19 cellular contexts compared by ENCODE assay signal in genomic region chr12:132003846-132004245, GRCh38. TPM values are rescaled to one million over a fixed set of nuclear protein-coding genes. Genes with fewer than 3 reads are reported as not detected.
DNase-seq lines count a peak whose midpoint lies in the region; ATAC-seq and TF ChIP-seq lines count a peak whose summit lies in the region.
"Had no signal": no experiment of that assay in that cellular context is flagged by ENCODE, and none has a peak within 500 bp of the region (broad histone marks: within the 10 kb centered on the region; RNA-seq: fewer than 3 reads in every experiment).

No MANE protein-coding gene starts in this region.

- TF ChIP-seq CTCF in prostate gland (IDR thresholded peaks at IDR 0.05) (no peak), glutamatergic neuron (IDR thresholded peaks at IDR 0.05; ENCODE audit: partially characterized antibody, unreplicated experiment) (no peak)

- peak; percentile 79 for DNase-seq in HCEC 1CT
- peak; percentile 81 for DNase-seq in astrocyte of the hippocampus (ENCODE audit: low read depth, low spot score)
- DNase-seq in glomerular visceral epithelial cell (ENCODE audit: extremely low spot score): peak; percentile 36
- no peak for DNase-seq in activated T-cell treated with anti-CD3 and anti-CD28 coated beads, Interleukin-2, amount 50 U/mL, for 72 hours
- no peak for DNase-seq in prostate gland (ENCODE audit: low spot score)
- DNase-seq in glutamatergic neuron: no peak
- DNase-seq: activated CD4-positive, CD25-positive, alpha-beta regulatory T cell; activated CD8-positive, alpha-beta memory T cell treated with anti-CD3 and anti-CD28 coated beads, Interleukin-2, amount 10 ng/mL, durations not matched to agents 7 days and 5 days; Caco-2; endodermal cell; left cardiac atrium; MV-4-11; NCI-H82; posterior cingulate gyrus; RPMI8226; stimulated activated CD4-positive, alpha-beta T cell treated with anti-CD3 and anti-CD28 coated beads, Interleukin-15, amount 100 ng/mL, for 24 hours; T-helper 1 cell had no signal

- H3K9me3 ChIP-seq in prostate gland: no peaks in the 10 kb centered on the region
- H3K9me3 ChIP-seq: Caco-2 had no signal

- no peaks in the 10 kb centered on the region for H3K9me3 Mint-ChIP-seq in activated T-cell treated with anti-CD3 and anti-CD28 coated beads, Interleukin-2, amount 50 U/mL, for 72 hours
- H3K9me3 Mint-ChIP-seq in glutamatergic neuron (ENCODE audit: unreplicated experiment): no peaks in the 10 kb centered on the region
- H3K9me3 Mint-ChIP-seq: endodermal cell had no signal

- H3K36me3 Mint-ChIP-seq in activated T-cell treated with anti-CD3 and anti-CD28 coated beads, Interleukin-2, amount 50 U/mL, for 72 hours (ENCODE audit: insufficient read depth in 2 of 2): peaks cover 6 to 15% of the 10 kb centered on the region in 2 donors
- H3K36me3 Mint-ChIP-seq in glutamatergic neuron (ENCODE audit: unreplicated experiment): peaks cover 4% of the 10 kb centered on the region

- no peak for ATAC-seq in activated T-cell treated with anti-CD3 and anti-CD28 coated beads, Interleukin-2, amount 50 U/mL, for 72 hours (replicated peaks in 1 of 2)
- ATAC-seq in GM19395 (IDR thresholded peaks at IDR 0.05; ENCODE audit: unreplicated experiment): no peak
- ATAC-seq: activated CD8-positive, alpha-beta memory T cell treated with anti-CD3 and anti-CD28 coated beads, Interleukin-2, amount 10 ng/mL, durations not matched to agents 7 days and 5 days; left cardiac atrium had no signal

- H3K27me3 Mint-ChIP-seq in activated T-cell treated with anti-CD3 and anti-CD28 coated beads, Interleukin-2, amount 50 U/mL, for 72 hours (ENCODE audit: low read depth): no peaks in the 10 kb centered on the region
- peaks cover 2% of the 10 kb centered on the region for H3K27me3 Mint-ChIP-seq in glutamatergic neuron (ENCODE audit: unreplicated experiment)
- H3K27me3 Mint-ChIP-seq: activated CD8-positive, alpha-beta memory T cell treated with anti-CD3 and anti-CD28 coated beads, Interleukin-2, amount 10 ng/mL, durations not matched to agents 7 days and 5 days had no signal

- 75% methylated on average over 1 of the region's 1 CpG for WGBS in prostate gland

- no peak overlapping the region for H3K4me3 ChIP-seq in prostate gland
- H3K4me3 ChIP-seq: hepatocyte had no signal

- H3K4me1 ChIP-seq in prostate gland (replicated peaks): no peaks in the 10 kb centered on the region
- H3K4me1 ChIP-seq: Caco-2 had no signal

- intact Hi-C loops in prostate gland (cut with DNase I): loop anchor here (5.0 to 10.0 kb wide), 2 partner anchors 152 to 399 kb away; no protein-coding TSS in a partner anchor

- H3K36me3 ChIP-seq in prostate gland: peaks cover 11 to 14% of the 10 kb centered on the region in 2 donors

- no peak overlapping the region for H3K27ac Mint-ChIP-seq in activated T-cell treated with anti-CD3 and anti-CD28 coated beads, Interleukin-2, amount 50 U/mL, for 72 hours
- no peak overlapping the region for H3K27ac Mint-ChIP-seq in glutamatergic neuron (ENCODE audit: unreplicated experiment)
- H3K27ac Mint-ChIP-seq: activated CD8-positive, alpha-beta memory T cell treated with anti-CD3 and anti-CD28 coated beads, Interleukin-2, amount 10 ng/mL, durations not matched to agents 7 days and 5 days; endodermal cell had no signal

- TF ChIP-seq POLR2A in prostate gland (IDR thresholded peaks at IDR 0.05): no peak

- no peak overlapping the region for H3K27ac ChIP-seq in prostate gland
- H3K27ac ChIP-seq: hepatocyte had no signal

- no peaks in the 10 kb centered on the region for H3K27me3 ChIP-seq in prostate gland (replicated peaks; ENCODE audit: insufficient read depth)
- H3K27me3 ChIP-seq: hepatocyte had no signal

- H3K4me3 Mint-ChIP-seq in activated T-cell treated with anti-CD3 and anti-CD28 coated beads, Interleukin-2, amount 50 U/mL, for 72 hours: no peak overlapping the region
- no peak overlapping the region for H3K4me3 Mint-ChIP-seq in glutamatergic neuron (ENCODE audit: unreplicated experiment)
- H3K4me3 Mint-ChIP-seq: activated CD8-positive, alpha-beta memory T cell treated with anti-CD3 and anti-CD28 coated beads, Interleukin-2, amount 10 ng/mL, durations not matched to agents 7 days and 5 days; endodermal cell had no signal

- no peaks in the 10 kb centered on the region for H3K4me1 Mint-ChIP-seq in activated T-cell treated with anti-CD3 and anti-CD28 coated beads, Interleukin-2, amount 50 U/mL, for 72 hours (ENCODE audit: low read depth)
- peaks cover 7% of the 10 kb centered on the region for H3K4me1 Mint-ChIP-seq in glutamatergic neuron (ENCODE audit: low read depth, unreplicated experiment)
- H3K4me1 Mint-ChIP-seq: endodermal cell had no signal

RNA-seq across cellular contexts. Expression of gene EP400, which starts 54.1 kb away (rescaled TPM):
- total RNA-seq in activated T-cell treated with anti-CD3 and anti-CD28 coated beads, Interleukin-2, amount 50 U/mL, for 72 hours: 10 to 100 TPM; 51.7 to 52.3 TPM
- total RNA-seq in prostate gland (10 to 100 TPM; 22.3 to 46.2 TPM), glutamatergic neuron (ENCODE audit: unreplicated experiment) (85.8 TPM)

Comparison
In these comparisons a context has a peak if more than half of its experiments do, and no peak if none do; other contexts are left out.
1. DNase-seq: peak in HCEC 1CT (single experiment), astrocyte of the hippocampus (single experiment) and glomerular visceral epithelial cell (single experiment); none in activated T-cell treated with anti-CD3 and anti-CD28 coated beads, Interleukin-2, amount 50 U/mL, for 72 hours (0 of 2), prostate gland (single experiment) and glutamatergic neuron (single experiment).